Comparison of ENCODE assay signal across 15 cellular contexts in genomic region chr9:85942913-85943729, GRCh38. TPM values are rescaled to one million over a fixed set of nuclear protein-coding genes. Genes with fewer than 3 reads are reported as not detected.
DNase-seq lines count a peak whose midpoint lies in the region; ATAC-seq, FAIRE-seq and TF ChIP-seq lines count a peak whose summit lies in the region.
"Had no signal": no experiment of that assay in that cellular context is flagged by ENCODE, and none has a peak within 500 bp of the region (broad histone marks: within the 10 kb centered on the region; RNA-seq: fewer than 3 reads in every experiment).

No MANE protein-coding gene starts in this region.

- in situ Hi-C loops in Panc1 (cut with HindIII; ENCODE audit: low pct_unique_long_range_greater_than_20kb, low sequenced_read_pairs): no loop called here

- CTCF ChIA-PET in Panc1 (lab: Charles Lee): no interaction called here

- H3K9ac ChIP-seq in kidney (ENCODE audit: low read length in 2 of 2): peak overlapping the region in 1 of 2 donors; percentile 42

- peaks cover 11 to 33% (median 25%) of the 10 kb centered on the region in 4 donors for H3K4me1 Mint-ChIP-seq in naive thymus-derived CD8-positive, alpha-beta T cell

- H3K36me3 ChIP-seq in left ventricle myocardium inferior (peaks cover 32% of the 10 kb centered on the region), Panc1 (ENCODE audit: control insufficient read depth, insufficient read depth, low read length) (peaks cover 17% of the 10 kb centered on the region), kidney (ENCODE audit: control insufficient read depth in 1 of 2, insufficient read depth in 2 of 2, low read length in 2 of 2) (peaks cover 2 to 5% of the 10 kb centered on the region in 2 donors)

- DNase-seq in left ventricle myocardium inferior (no peak), right cardiac atrium (no peak), Panc1 (ENCODE audit: low read depth, low spot score) (no peak), kidney (no peak), iPS-NIHi7 (ENCODE audit: extremely low spot score) (no peak)
- DNase-seq in NK-92 treated with Interleukin-12 subunit alpha and Interleukin-12 subunit beta, amount 100 ng/mL, for 24 hours (lab: John Stamatoyannopoulos, UW): no peak
- no peak for DNase-seq in naive thymus-derived CD8-positive, alpha-beta T cell
- DNase-seq: activated CD4-positive, alpha-beta T cell treated with anti-CD3 and anti-CD28 coated beads, Interleukin-2, amount 50 U/mL, for 1 hour; aorta; H7; left colon; upper lobe of left lung had no signal

- intact Hi-C loops in left ventricle myocardium inferior (cut with micrococcal nuclease): no loop called here
- intact Hi-C loops in right cardiac atrium (cut with DNase I): no loop called here
- intact Hi-C loops in Panc1 (cut with micrococcal nuclease; ENCODE audit: unreplicated experiment): no loop called here
- intact Hi-C loops in kidney (cut with DNase I): no loop called here

- H3K27me3 Mint-ChIP-seq in naive thymus-derived CD8-positive, alpha-beta T cell: no peaks in the 10 kb centered on the region

- H3K27ac ChIP-seq in left ventricle myocardium inferior (replicated peaks) (no peak overlapping the region), right cardiac atrium (ENCODE audit: low read length) (no peak overlapping the region), Panc1 (ENCODE audit: low read length) (no peak overlapping the region), kidney (ENCODE audit: low read depth in 2 of 2, low read length in 2 of 2) (no peak overlapping the region)
- H3K27ac ChIP-seq: neutrophil had no signal

- no peak overlapping the region for H3K4me3 Mint-ChIP-seq in naive thymus-derived CD8-positive, alpha-beta T cell

- no peaks in the 10 kb centered on the region for H3K27me3 ChIP-seq in left ventricle myocardium inferior (ENCODE audit: low read depth)
- no peaks in the 10 kb centered on the region for H3K27me3 ChIP-seq in right cardiac atrium (ENCODE audit: control insufficient read depth, insufficient read depth)
- no peaks in the 10 kb centered on the region for H3K27me3 ChIP-seq in Panc1 (ENCODE audit: control insufficient read depth, insufficient read depth, low read length)
- H3K27me3 ChIP-seq: neutrophil, upper lobe of left lung had no signal

- no peak overlapping the region for H3K27ac Mint-ChIP-seq in naive thymus-derived CD8-positive, alpha-beta T cell

- TF ChIP-seq CTCF in left ventricle myocardium inferior (IDR thresholded peaks at IDR 0.05; ENCODE audit: borderline replicate concordance) (no peak), Panc1 (IDR thresholded peaks at IDR 0.05) (no peak), kidney (IDR thresholded peaks at IDR 0.05; ENCODE audit: borderline replicate concordance, extremely low read depth, insufficient read depth) (no peak)

- H3K36me3 Mint-ChIP-seq in naive thymus-derived CD8-positive, alpha-beta T cell: peaks cover 6 to 26% (median 19%) of the 10 kb centered on the region in 3 donors

- WGBS in right cardiac atrium: 42% methylated on average over 3 of the region's 3 CpGs

- H3K4me3 ChIP-seq in left ventricle myocardium inferior: peak overlapping the region; percentile 82
- H3K4me3 ChIP-seq in right cardiac atrium (ENCODE audit: low read length): no peak overlapping the region
- H3K4me3 ChIP-seq in Panc1 (ENCODE audit: low read depth in 2 of 2, low read length in 2 of 2): no peak overlapping the region
- H3K4me3 ChIP-seq in kidney (ENCODE audit: low read length in 2 of 2): peak overlapping the region; percentile 3 to 66

- H3K9me3 Mint-ChIP-seq in naive thymus-derived CD8-positive, alpha-beta T cell: no peaks in the 10 kb centered on the region
- H3K9me3 Mint-ChIP-seq: activated T-helper 2 cell treated with anti-CD3 and anti-CD28 coated beads, Interferon-gamma antibody, Interleukin-2, Interleukin-4, amounts not matched to agents 10 μg/mL and 5 μg/mL and 100 μg/mL, durations not matched to agents 14 hours and 24 hours and 36 hours had no signal

- ATAC-seq in right cardiac atrium (no peak), Panc1 (no peak), GM21619 (IDR thresholded peaks at IDR 0.05; ENCODE audit: unreplicated experiment) (no peak)
- no peak for ATAC-seq in naive thymus-derived CD8-positive, alpha-beta T cell

- H3K4me1 ChIP-seq in left ventricle myocardium inferior (peaks cover 61% of the 10 kb centered on the region), right cardiac atrium (ENCODE audit: control insufficient read depth, insufficient read depth, low read length) (no peaks in the 10 kb centered on the region), Panc1 (ENCODE audit: control insufficient read depth, insufficient read depth, low read length) (peaks cover 8% of the 10 kb centered on the region; the same call in 1 of the 2 replicates), kidney (ENCODE audit: control insufficient read depth in 1 of 2, insufficient read depth in 1 of 2, low read depth in 1 of 2, low read length in 2 of 2) (peaks cover 5 to 10% of the 10 kb centered on the region in 2 donors)

- H3K9me3 ChIP-seq in left ventricle myocardium inferior (replicated peaks) (no peaks in the 10 kb centered on the region), right cardiac atrium (ENCODE audit: control insufficient read depth, low read length) (no peaks in the 10 kb centered on the region), Panc1 (ENCODE audit: control insufficient read depth, insufficient read depth, low read depth, low read length) (no peaks in the 10 kb centered on the region), kidney (ENCODE audit: control insufficient read depth in 1 of 2, low read length in 2 of 2) (no peaks in the 10 kb centered on the region)
- H3K9me3 ChIP-seq: neutrophil, upper lobe of left lung had no signal

- POLR2A ChIA-PET in Panc1 (lab: Charles Lee): no interaction called here
- POLR2A ChIA-PET in naive thymus-derived CD8-positive, alpha-beta T cell (lab: Charles Lee): no interaction called here

- BruUV-seq in Panc1 (replicated peaks; lab: Mats Ljungman, UMichigan): TSS peak; percentile 62

- FAIRE-seq in kidney (lab: Jason Lieb, UNC): no peak

RNA-seq across cellular contexts. Expression of gene NAA35, which starts 2.2 kb away (rescaled TPM):
- total RNA-seq in left ventricle myocardium inferior (17.9 TPM), right cardiac atrium (10 to 100 TPM; 16.5 to 17.7 (median 17.3) TPM), Panc1 (2021; ENCODE audit: unreplicated experiment) (21.3 TPM), kidney (25.3 TPM)
- polyA plus RNA-seq in right cardiac atrium (7.9 TPM), kidney (ENCODE audit: insufficient read depth, low read depth, low replicate concordance) (10.8 TPM)
- polyA plus RNA-seq in Panc1 (2012; ENCODE audit: insufficient read length): 11.4 TPM
- 10 to 100 TPM; 29.5 to 32.3 TPM for total RNA-seq in naive thymus-derived CD8-positive, alpha-beta T cell
- polyA plus RNA-seq in naive thymus-derived CD8-positive, alpha-beta T cell: 10 to 100 TPM; 15.0 to 16.3 (median 15.6) TPM

Comparison
In these comparisons a context has a peak if more than half of its experiments do, and no peak if none do; other contexts are left out.
1. H3K4me3 ChIP-seq: peak in left ventricle myocardium inferior (single experiment) and kidney (2 of 2); none in right cardiac atrium (single experiment) and Panc1 (0 of 2).